ENCODE assay signal across 8 cellular contexts in the genomic region with DNA sequence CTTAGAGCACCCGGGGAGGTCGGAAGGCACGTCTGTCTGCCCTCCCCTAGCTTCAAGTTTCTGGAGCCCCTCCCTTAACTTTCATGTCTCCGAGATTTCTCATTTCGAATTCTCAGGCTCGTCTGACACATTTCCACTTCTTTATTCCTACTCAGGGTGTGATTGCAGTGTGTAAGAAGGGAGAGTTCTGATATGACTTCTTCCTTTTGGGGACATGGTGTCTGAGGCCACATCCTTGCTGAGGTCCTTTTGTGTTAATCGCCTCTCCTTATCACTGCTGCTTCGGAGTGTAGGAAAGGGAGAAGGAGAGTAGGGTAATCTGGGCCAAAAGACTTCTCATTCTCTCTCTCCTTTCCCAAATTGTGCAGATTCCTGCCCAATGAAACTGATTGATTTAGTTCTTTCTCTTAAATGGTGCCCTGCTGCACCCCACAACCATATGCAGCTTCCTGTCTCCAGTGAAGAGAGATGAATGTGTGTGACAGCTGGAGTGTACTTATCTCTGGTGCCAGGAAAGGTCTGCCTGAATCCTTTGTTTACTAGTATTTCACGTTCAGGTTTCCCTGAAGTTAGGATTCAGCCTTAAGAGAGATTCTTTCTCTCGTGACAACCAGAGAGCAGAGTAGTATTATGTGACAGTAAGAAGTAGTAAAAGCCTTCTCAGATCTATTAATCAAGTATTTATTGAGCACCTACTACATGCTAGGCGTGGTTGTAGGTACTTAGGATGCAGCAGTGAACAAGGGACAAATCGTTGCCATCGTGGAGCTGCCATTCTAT. TPM values are rescaled to one million over a fixed set of nuclear protein-coding genes. Genes with fewer than 3 reads are reported as not detected.
A peak's percentile ranks its signal among the peaks of the same experiment; 100 is the strongest.
DNase-seq lines count a peak whose midpoint lies in the region; ATAC-seq and TF ChIP-seq lines count a peak whose summit lies in the region.

No MANE protein-coding gene starts in this region.

- H3K27ac Mint-ChIP-seq in HFFc6: peak overlapping the region; percentile 94
- peak overlapping the region; percentile 89 for H3K27ac Mint-ChIP-seq in T-helper 17 cell

- peak overlapping the region; percentile 82 to 88 for H3K4me3 ChIP-seq in foreskin fibroblast (ENCODE audit: low read depth in 1 of 2, low read length in 2 of 2)
- peak overlapping the region; percentile 68 to 83 (median 77) for H3K4me3 ChIP-seq in skeletal muscle tissue (ENCODE audit: low read length in 3 of 3)

- H3K36me3 Mint-ChIP-seq in HFFc6 (ENCODE audit: low read depth) (peaks cover 12% of the 10 kb centered on the region; the same call in 1 of the 2 replicates), T-helper 17 cell (ENCODE audit: low read depth) (no peaks in the 10 kb centered on the region)

- no peaks in the 10 kb centered on the region for H3K9me3 ChIP-seq in T-helper 17 cell (ENCODE audit: control insufficient read depth, low read length, poor library complexity, severe bottlenecking)
- H3K9me3 ChIP-seq in skeletal muscle tissue (ENCODE audit: control insufficient read depth in 3 of 3, low read length in 3 of 3): no peaks in the 10 kb centered on the region

- H3K27me3 Mint-ChIP-seq in HFFc6 (ENCODE audit: insufficient read depth) (no peaks in the 10 kb centered on the region; the same call in none of the 2 replicates), T-helper 17 cell (no peaks in the 10 kb centered on the region)

- H3K27ac ChIP-seq in skeletal muscle tissue (ENCODE audit: low read depth, low read length): no peak overlapping the region

- peaks cover 11 to 17% (median 11%) of the 10 kb centered on the region in 3 donors for H3K4me1 ChIP-seq in skeletal muscle tissue (ENCODE audit: control insufficient read depth in 3 of 3, insufficient read depth in 3 of 3, low read length in 3 of 3)

- TF ChIP-seq CTCF in HFFc6 (IDR thresholded peaks at IDR 0.05): no peak
- TF ChIP-seq CTCF in foreskin fibroblast (IDR thresholded peaks at IDR 0.05; ENCODE audit: low read depth, low read length): no peak

- DNase-seq in DMS79 treated with DMSO at 0.1 percent for 48 hours (lab: John Stamatoyannopoulos, UW) (peak; percentile 45), HFFc6 (no peak), T-helper 17 cell (no peak), foreskin fibroblast (peak in 1 of 2 donors; percentile 38), activated gamma-delta T cell treated with Interleukin-2 at 50 U/mL for 16 hours (no peak)

- H3K4me3 Mint-ChIP-seq in HFFc6: peak overlapping the region; percentile 93
- peak overlapping the region; percentile 87 for H3K4me3 Mint-ChIP-seq in T-helper 17 cell

- ATAC-seq in T-helper 17 cell (no peak), GM21367 (IDR thresholded peaks at IDR 0.05; ENCODE audit: unreplicated experiment) (no peak), HG03280 (IDR thresholded peaks at IDR 0.05; ENCODE audit: unreplicated experiment) (no peak)

- H3K27me3 ChIP-seq in skeletal muscle tissue (ENCODE audit: control insufficient read depth in 3 of 3, insufficient read depth in 3 of 3, low read length in 3 of 3): no peaks in the 10 kb centered on the region

- H3K9me3 Mint-ChIP-seq in HFFc6: no peaks in the 10 kb centered on the region

- H3K9ac ChIP-seq in skeletal muscle tissue (ENCODE audit: low read depth in 1 of 3, low read length in 3 of 3): peak overlapping the region; percentile 62 to 75 (median 63)

- no peaks in the 10 kb centered on the region for H3K36me3 ChIP-seq in skeletal muscle tissue (ENCODE audit: control insufficient read depth in 3 of 3, insufficient read depth in 3 of 3, low read length in 3 of 3)

- H3K4me1 Mint-ChIP-seq in HFFc6 (ENCODE audit: low read depth): peaks cover 50% of the 10 kb centered on the region
- peaks cover 28% of the 10 kb centered on the region for H3K4me1 Mint-ChIP-seq in T-helper 17 cell

RNA-seq across cellular contexts. Expression of a gene that starts 0.7 kb away (rescaled TPM):
- 10 to 100 TPM; 20.6 to 43.5 (median 38.6) TPM for total RNA-seq in HFFc6 (2021; fragmentation: NEBNext Ultra II Directional; extraction: Animal tissue kit (Norgen Biotek cat#: 25700))
- 1 to 10 TPM; 1.3 to 3.7 TPM for total RNA-seq in T-helper 17 cell
- 12.0 TPM for total RNA-seq in skeletal muscle tissue

RNA-seq across cellular contexts. Expression of a gene that starts 18.5 kb away (rescaled TPM):
- 10 to 100 TPM; 43.2 to 52.8 (median 51.4) TPM for total RNA-seq in HFFc6 (2021; fragmentation: NEBNext Ultra II Directional; extraction: Animal tissue kit (Norgen Biotek cat#: 25700))
- total RNA-seq in T-helper 17 cell (100 to 1,000 TPM; 448 to 472 TPM), skeletal muscle tissue (5.7 TPM)

RNA-seq across cellular contexts. Expression of a gene that starts 25.5 kb away (rescaled TPM):
- 100 to 1,000 TPM; 464 to 546 (median 536) TPM for total RNA-seq in HFFc6 (2021; fragmentation: NEBNext Ultra II Directional; extraction: Animal tissue kit (Norgen Biotek cat#: 25700))
- 100 to 1,000 TPM; 195 to 196 TPM for total RNA-seq in T-helper 17 cell
- 73.1 TPM for total RNA-seq in skeletal muscle tissue

RNA-seq across cellular contexts. Expression of a gene that starts 27.5 kb away (rescaled TPM):
- 10 to 100 TPM; 10.5 to 15.0 (median 13.3) TPM for total RNA-seq in HFFc6 (2021; fragmentation: NEBNext Ultra II Directional; extraction: Animal tissue kit (Norgen Biotek cat#: 25700))
- 10 to 100 TPM; 82.3 to 83.9 TPM for total RNA-seq in T-helper 17 cell
- 1.6 TPM for total RNA-seq in skeletal muscle tissue

Comparison
In these comparisons a context has a peak if more than half of its experiments do, and no peak if none do; other contexts are left out.
1. RNA of a gene that starts 18.5 kb away (total RNA-seq): 448 to 472 TPM in T-helper 17 cell; 43.2 to 52.8 TPM in HFFc6 and 5.7 TPM in skeletal muscle tissue (single experiment); every median in the first group is over 4 times any median in the second.